23 cellular contexts compared by ENCODE assay signal in genomic region chr4:88957570-88957969, GRCh38.
DNase-seq lines count a peak whose midpoint lies in the region; ATAC-seq and TF ChIP-seq lines count a peak whose summit lies in the region.
"Had no signal": no experiment of that assay in that cellular context is flagged by ENCODE, and none has a peak within 500 bp of the region (broad histone marks: within the 10 kb centered on the region; RNA-seq: fewer than 3 reads in every experiment).

No MANE protein-coding gene starts in this region.

- H3K27me3 ChIP-seq in thyroid gland (no peaks in the 10 kb centered on the region), foreskin keratinocyte (no peaks in the 10 kb centered on the region)
- H3K27me3 ChIP-seq: heart right ventricle, neural progenitor cell, testis had no signal

- H3K4me1 Mint-ChIP-seq in glutamatergic neuron (ENCODE audit: low read depth, unreplicated experiment): no peaks in the 10 kb centered on the region
- H3K4me1 Mint-ChIP-seq: activated B cell treated with CpG ODN at 0.5 μM for 24 hours, neural progenitor cell had no signal

- no peaks in the 10 kb centered on the region for H3K9me3 ChIP-seq in thyroid gland
- H3K9me3 ChIP-seq: testis had no signal

- H3K27ac Mint-ChIP-seq in glutamatergic neuron (ENCODE audit: unreplicated experiment): peak overlapping the region; percentile 3
- H3K27ac Mint-ChIP-seq: activated B cell treated with CpG ODN at 0.5 μM for 24 hours; activated CD8-positive, alpha-beta T cell treated with anti-CD3 and anti-CD28 coated beads, Interleukin-2, amount 10 ng/mL, durations not matched to agents 7 days and 5 days; activated T-cell treated with anti-CD3 and anti-CD28 coated beads, Interleukin-2, amount 50 U/mL, for 24 hours; CD4-positive, alpha-beta T cell; effector memory CD8-positive, alpha-beta T cell; neural progenitor cell; T-helper 17 cell had no signal

- no peak for TF ChIP-seq CTCF in glutamatergic neuron (IDR thresholded peaks at IDR 0.05; ENCODE audit: partially characterized antibody, unreplicated experiment)
- no peak for TF ChIP-seq CTCF in thyroid gland (IDR thresholded peaks at IDR 0.05)
- TF ChIP-seq CTCF in foreskin keratinocyte (conservative IDR thresholded peaks at IDR 0.05): no peak

- 31 to 42% methylated on average over 2 of the region's 2 CpGs for WGBS in thyroid gland, 2 donors

- no peak overlapping the region for H3K4me3 ChIP-seq in thyroid gland (replicated peaks in 1 of 3)
- H3K4me3 ChIP-seq: heart right ventricle, neural progenitor cell, testis had no signal

- intact Hi-C loops in left ventricle myocardium superior (cut with micrococcal nuclease) (no loop called here), cardiac septum (cut with DNase I) (no loop called here), thyroid gland (cut with DNase I) (no loop called here)

- no peak overlapping the region for H3K4me3 Mint-ChIP-seq in glutamatergic neuron (ENCODE audit: unreplicated experiment)
- H3K4me3 Mint-ChIP-seq: activated B cell treated with CpG ODN at 0.5 μM for 24 hours; activated CD8-positive, alpha-beta T cell treated with anti-CD3 and anti-CD28 coated beads, Interleukin-2, amount 10 ng/mL, durations not matched to agents 7 days and 5 days; activated T-cell treated with anti-CD3 and anti-CD28 coated beads, Interleukin-2, amount 50 U/mL, for 24 hours; CD4-positive, alpha-beta T cell; effector memory CD8-positive, alpha-beta T cell; IgD-negative memory B cell; neural progenitor cell; T-helper 17 cell had no signal

- peaks cover 7% of the 10 kb centered on the region for H3K9me3 Mint-ChIP-seq in glutamatergic neuron (ENCODE audit: unreplicated experiment)
- H3K9me3 Mint-ChIP-seq: activated B cell treated with CpG ODN at 0.5 μM for 24 hours; activated T-cell treated with anti-CD3 and anti-CD28 coated beads, Interleukin-2, amount 50 U/mL, for 24 hours; CD4-positive, alpha-beta T cell; effector memory CD8-positive, alpha-beta T cell had no signal

- ATAC-seq in left ventricle myocardium superior (peak; percentile 60), foreskin keratinocyte (no peak), GM18858 (IDR thresholded peaks at IDR 0.05; ENCODE audit: unreplicated experiment) (no peak)
- ATAC-seq: activated CD8-positive, alpha-beta T cell treated with anti-CD3 and anti-CD28 coated beads, Interleukin-2, amount 10 ng/mL, durations not matched to agents 7 days and 5 days; effector memory CD8-positive, alpha-beta T cell; T-helper 17 cell had no signal

- no peak for TF ChIP-seq POLR2A in thyroid gland (IDR thresholded peaks at IDR 0.05)

- H3K4me1 ChIP-seq in thyroid gland: peaks cover 6 to 13% of the 10 kb centered on the region in 2 donors
- H3K4me1 ChIP-seq in foreskin keratinocyte: no peaks in the 10 kb centered on the region
- H3K4me1 ChIP-seq: testis had no signal

- H3K27me3 Mint-ChIP-seq in glutamatergic neuron (ENCODE audit: unreplicated experiment): no peaks in the 10 kb centered on the region
- H3K27me3 Mint-ChIP-seq: activated B cell treated with CpG ODN at 0.5 μM for 24 hours; CD4-positive, alpha-beta T cell; IgD-negative memory B cell; T-helper 17 cell had no signal

- peak overlapping the region in 2 of 3 donors; percentile 22 to 81 for H3K27ac ChIP-seq in thyroid gland
- H3K27ac ChIP-seq in foreskin keratinocyte: no peak overlapping the region
- H3K27ac ChIP-seq: HL-60, neural progenitor cell, testis had no signal

- DNase-seq in left ventricle myocardium superior (no peak), cardiac septum (ENCODE audit: low spot score) (no peak), OCI-M1 (lab: John Stamatoyannopoulos, UW) (peak; percentile 65), glutamatergic neuron (no peak), thyroid gland (no peak), foreskin keratinocyte (no peak), AG20443 (ENCODE audit: low spot score) (no peak)
- DNase-seq: ACHN; activated B cell treated with CpG ODN at 0.5 μM for 24 hours; activated CD8-positive, alpha-beta T cell treated with anti-CD3 and anti-CD28 coated beads, Interleukin-2, amount 10 ng/mL, durations not matched to agents 7 days and 5 days; activated naive CD4-positive, alpha-beta T cell treated with anti-CD3 and anti-CD28 coated beads, Interleukin-2, amount 50 U/mL, for 16 hours; activated T-cell treated with anti-CD3 and anti-CD28 coated beads, Interleukin-2, amount 50 U/mL, for 24 hours; CD4-positive, alpha-beta T cell; effector memory CD8-positive, alpha-beta T cell; heart right ventricle; NCI-H1092; NCI-H446; T-helper 17 cell; testis had no signal

- H3K36me3 Mint-ChIP-seq in glutamatergic neuron (ENCODE audit: unreplicated experiment): peaks cover 15% of the 10 kb centered on the region

- no peaks in the 10 kb centered on the region for H3K36me3 ChIP-seq in thyroid gland
- H3K36me3 ChIP-seq: heart right ventricle, neural progenitor cell had no signal
